Comparison of ENCODE assay signal across 9 cellular contexts in the genomic region with DNA sequence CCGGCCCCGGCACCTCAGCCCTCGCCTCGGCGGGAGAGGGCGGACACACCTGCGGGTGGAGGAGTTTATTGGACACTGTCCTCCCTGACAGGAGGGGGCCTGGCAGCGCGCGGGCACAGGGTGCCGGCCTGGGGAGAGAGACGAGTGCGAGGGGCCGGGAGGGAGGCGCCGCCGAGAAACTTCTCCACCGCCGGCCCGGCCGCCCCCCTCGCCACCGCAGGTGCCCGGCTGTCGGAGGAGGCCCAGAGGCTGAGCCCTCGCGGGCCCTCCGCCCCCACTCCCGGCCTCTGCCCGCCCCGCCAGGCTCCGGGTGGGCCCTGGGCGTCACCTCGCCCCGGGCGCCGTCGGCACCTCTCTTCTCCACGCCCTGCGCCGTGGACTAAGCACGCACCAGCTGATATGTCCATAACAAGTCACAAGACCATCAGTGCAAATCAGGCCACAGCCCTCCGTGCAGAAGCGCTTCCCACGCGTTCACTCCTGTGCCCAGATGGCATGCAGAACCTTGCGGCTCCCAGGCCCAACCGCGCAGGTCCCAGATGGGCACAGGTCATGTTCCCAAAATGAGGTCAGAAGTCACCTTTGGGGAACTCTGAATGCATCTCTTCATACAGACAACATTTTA.
DNase-seq lines count a peak whose midpoint lies in the region; ATAC-seq, FAIRE-seq and TF ChIP-seq lines count a peak whose summit lies in the region.
"Had no signal": no experiment of that assay in that cellular context is flagged by ENCODE, and none has a peak within 500 bp of the region (broad histone marks: within the 10 kb centered on the region; RNA-seq: fewer than 3 reads in every experiment).

No MANE protein-coding gene starts in this region.

- H3K27me3 Mint-ChIP-seq in CD4-positive, alpha-beta T cell: peaks cover 62% of the 10 kb centered on the region

- peak overlapping the region; percentile 58; the same call in 1 of the 2 replicates for H4K8ac ChIP-seq in H1 (ENCODE audit: extremely low read depth, insufficient read depth, low read length)
- no peak overlapping the region for H4K8ac ChIP-seq in neuronal stem cell (ENCODE audit: low read depth, low read length)

- intact Hi-C loops in CD4-positive, alpha-beta T cell (cut with DNase I, micrococcal nuclease): no loop called here

- POLR2A ChIA-PET in CD4-positive, alpha-beta T cell (lab: Charles Lee): no interaction called here
- POLR2A ChIA-PET in H1 (lab: Charles Lee; ENCODE audit: partially characterized antibody): interaction anchor here (1.1 kb wide), 1 partner anchor 169 kb away, joined by 3 read pairs; no protein-coding TSS in a partner anchor

- H3K27ac Mint-ChIP-seq in CD4-positive, alpha-beta T cell: no peak overlapping the region
- H3K27ac Mint-ChIP-seq: activated naive CD8-positive, alpha-beta T cell treated with anti-CD3 and anti-CD28 coated beads, Interleukin-2, amount 10 ng/mL, durations not matched to agents 7 days and 5 days had no signal

- FAIRE-seq in H1 (lab: Jason Lieb, UNC): no peak

- no peak for TF ChIP-seq EP300 in H1 (IDR thresholded peaks at IDR 0.05; ENCODE audit: borderline replicate concordance in 1 of 2, low read depth in 2 of 2, low read length in 2 of 2)

- H2BK12ac ChIP-seq in H1 (ENCODE audit: low read depth, low read length): no peak overlapping the region
- H2BK12ac ChIP-seq in neuronal stem cell (ENCODE audit: low read length): no peak overlapping the region

- TF ChIP-seq CTCF in CD4-positive, alpha-beta T cell (IDR thresholded peaks at IDR 0.05): no peak
- TF ChIP-seq CTCF in H1 (IDR thresholded peaks at IDR 0.05; ENCODE audit: control extremely low read depth in 1 of 3, insufficient read depth in 1 of 3, low read depth in 1 of 3, low read length in 3 of 3): no peak

- ATAC-seq in CD4-positive, alpha-beta T cell (ENCODE audit: poor library complexity): no peak
- no peak for ATAC-seq in HG03039 (IDR thresholded peaks at IDR 0.05; ENCODE audit: unreplicated experiment)

- no peak for TF ChIP-seq RAD21 in H1 (IDR thresholded peaks at IDR 0.05 in 1 of 2, conservative IDR thresholded peaks at IDR 0.05 in 1 of 2; ENCODE audit: low read depth in 2 of 2, low read length in 2 of 2)

- H3K14ac ChIP-seq in H1 (ENCODE audit: insufficient read length) (no peak overlapping the region), neuronal stem cell (ENCODE audit: low read length) (peak overlapping the region; percentile 57)

- H3K4ac ChIP-seq in H1 (replicated peaks; ENCODE audit: insufficient read length, low read depth, low read length) (no peak overlapping the region), neuronal stem cell (ENCODE audit: low read length) (peak overlapping the region; percentile 41)

- no peak overlapping the region for H2BK20ac ChIP-seq in H1 (ENCODE audit: low read length)

- H3K23ac ChIP-seq in H1 (ENCODE audit: insufficient read length): no peak overlapping the region
- H3K23ac ChIP-seq in neuronal stem cell (ENCODE audit: low read depth, low read length, poor library complexity): peak overlapping the region; percentile 87

- no peak for TF ChIP-seq POLR2A in H1 (IDR thresholded peaks at IDR 0.05; ENCODE audit: control extremely low read depth in 1 of 2, low read depth in 2 of 2, low read length in 2 of 2)

- H3K27me3 ChIP-seq in CD4-positive, alpha-beta T cell (ENCODE audit: control insufficient read depth, insufficient read depth, low read length): peaks cover 47% of the 10 kb centered on the region
- no peaks in the 10 kb centered on the region for H3K27me3 ChIP-seq in Karpas-422 (ENCODE audit: low read length)
- peaks cover 5 to 31% (median 22%) of the 10 kb centered on the region in 4 experiments for H3K27me3 ChIP-seq in H1 (replicated peaks in 1 of 4; ENCODE audit: control insufficient read depth in 3 of 4, extremely low read depth in 1 of 4, insufficient read depth in 3 of 4, low read length in 3 of 4)
- H3K27me3 ChIP-seq in neuronal stem cell (ENCODE audit: control insufficient read depth in 3 of 3, insufficient read depth in 3 of 3, low read depth in 1 of 3, low read length in 3 of 3): peaks cover 0 to 84% (median 15%) of the 10 kb centered on the region in 3 experiments

- no peak overlapping the region for H3K27ac ChIP-seq in CD4-positive, alpha-beta T cell (ENCODE audit: low read depth, low read length)
- no peak overlapping the region for H3K27ac ChIP-seq in Karpas-422 (ENCODE audit: low read length)
- no peak overlapping the region for H3K27ac ChIP-seq in H1 (ENCODE audit: low read depth, low read length)
- H3K27ac ChIP-seq in neuronal stem cell (replicated peaks; ENCODE audit: low read length): no peak overlapping the region

- no peak for DNase-seq in CD4-positive, alpha-beta T cell
- DNase-seq in Karpas-422 (no peak), H1 (ENCODE audit: low read depth in 1 of 2, low spot score in 2 of 2) (peak in 1 of 2 experiments; percentile 66), neuronal stem cell (ENCODE audit: low spot score) (no peak), germinal center (ENCODE audit: low spot score) (no peak), ACHN (no peak), SK-N-DZ (ENCODE audit: low spot score) (no peak)
- DNase-seq: activated naive CD8-positive, alpha-beta T cell treated with anti-CD3 and anti-CD28 coated beads, Interleukin-2, amount 10 ng/mL, durations not matched to agents 7 days and 5 days had no signal

- H3K36me3 ChIP-seq in Karpas-422 (ENCODE audit: insufficient read depth, low read length) (no peaks in the 10 kb centered on the region), H1 (ENCODE audit: control insufficient read depth in 2 of 4, insufficient read depth in 4 of 4, low read length in 3 of 4) (no peaks in the 10 kb centered on the region), neuronal stem cell (replicated peaks in 1 of 2; ENCODE audit: control insufficient read depth in 2 of 2, insufficient read depth in 2 of 2, low read length in 2 of 2) (no peaks in the 10 kb centered on the region)

- WGBS in H1 (ENCODE audit: extremely low coverage in 1 of 2, insufficient coverage in 1 of 2, insufficient read length in 1 of 2, insufficient replicate concordance in 2 of 2, low coverage in 1 of 2, low lambda C conversion rate in 2 of 2, missing lambda C conversion rate in 1 of 2), 2 experiments: 30% methylated on average over 14 of the region's 49 CpGs; no CpG with 5 or more reads in 1 of the 2 experiments
- WGBS in neuronal stem cell (ENCODE audit: extremely low coverage in 2 of 2, insufficient read length in 2 of 2, insufficient replicate concordance in 1 of 2), 2 donors: no CpG with 5 or more reads among the region's 49 CpGs

- H4K5ac ChIP-seq in H1 (ENCODE audit: insufficient read length, low read depth, low read length): no peak overlapping the region

- H3K4me2 ChIP-seq in Karpas-422 (ENCODE audit: low read depth, low read length, poor library complexity, severe bottlenecking) (peak overlapping the region; percentile 35), H1 (ENCODE audit: insufficient read depth in 1 of 2, low read depth in 2 of 2, low read length in 2 of 2) (peak overlapping the region; percentile 75 to 98), neuronal stem cell (ENCODE audit: insufficient read depth, low read length, poor library complexity, severe bottlenecking) (peak overlapping the region; percentile 92)

- H3K9me2 ChIP-seq in Karpas-422 (replicated peaks; ENCODE audit: insufficient read depth, low read length): no peaks in the 10 kb centered on the region

- no peaks in the 10 kb centered on the region for H3K79me2 ChIP-seq in Karpas-422 (ENCODE audit: low read length)
- H3K79me2 ChIP-seq in H1 (ENCODE audit: control insufficient read depth in 1 of 2, insufficient read depth in 2 of 2, low read length in 2 of 2): no peaks in the 10 kb centered on the region

- CTCF ChIA-PET in CD4-positive, alpha-beta T cell (lab: Charles Lee): no interaction called here
- CTCF ChIA-PET in H1 (lab: Charles Lee; ENCODE audit: partially characterized antibody): interaction anchor here (0.8 to 3.2 kb wide), 8 partner anchors 9 to 313 kb away, joined by 3 to 12 read pairs (median 3); no protein-coding TSS in a partner anchor

- H3K4me3 ChIP-seq in Karpas-422 (ENCODE audit: low read length) (peak overlapping the region; percentile 34; the same call in 1 of the 2 replicates), H1 (ENCODE audit: extremely low read depth in 1 of 4, insufficient read depth in 2 of 4, low read depth in 3 of 4, low read length in 4 of 4) (peak overlapping the region; percentile 59 to 88 (median 62)), neuronal stem cell (ENCODE audit: low read length in 2 of 2) (peak overlapping the region; percentile 57 to 82)

- no peak overlapping the region for H3K56ac ChIP-seq in H1 (replicated peaks; ENCODE audit: insufficient read length, low read depth, low read length)

- H2AK5ac ChIP-seq in H1 (ENCODE audit: low read depth, low read length) (no peak overlapping the region), neuronal stem cell (ENCODE audit: low read depth, low read length) (peak overlapping the region; percentile 43)

- peak overlapping the region; percentile 62 for H3K4me3 Mint-ChIP-seq in CD4-positive, alpha-beta T cell
- H3K4me3 Mint-ChIP-seq: activated naive CD8-positive, alpha-beta T cell treated with anti-CD3 and anti-CD28 coated beads, Interleukin-2, amount 10 ng/mL, durations not matched to agents 7 days and 5 days had no signal

- H3K9me3 ChIP-seq in CD4-positive, alpha-beta T cell (ENCODE audit: control insufficient read depth, low read length): no peaks in the 10 kb centered on the region
- H3K9me3 ChIP-seq in Karpas-422 (ENCODE audit: low read length) (no peaks in the 10 kb centered on the region), H1 (ENCODE audit: insufficient read depth in 2 of 2, low read depth in 1 of 2, low read length in 1 of 2) (no peaks in the 10 kb centered on the region), neuronal stem cell (replicated peaks in 1 of 2; ENCODE audit: control insufficient read depth in 2 of 2, insufficient read depth in 1 of 2, low read depth in 1 of 2, low read length in 2 of 2) (no peaks in the 10 kb centered on the region)

- no peaks in the 10 kb centered on the region for H3K36me3 Mint-ChIP-seq in CD4-positive, alpha-beta T cell (ENCODE audit: low read depth)
- H3K36me3 Mint-ChIP-seq: activated naive CD8-positive, alpha-beta T cell treated with anti-CD3 and anti-CD28 coated beads, Interleukin-2, amount 10 ng/mL, durations not matched to agents 7 days and 5 days had no signal

- H3K23me2 ChIP-seq in H1 (ENCODE audit: low read depth, low read length): peaks cover 7% of the 10 kb centered on the region; the same call in 1 of the 2 replicates

- H4K91ac ChIP-seq in H1 (replicated peaks; ENCODE audit: insufficient read length, low read length) (no peak overlapping the region), neuronal stem cell (ENCODE audit: low read depth, low read length, poor library complexity) (no peak overlapping the region)

- H3K9ac ChIP-seq in Karpas-422 (ENCODE audit: low read length) (no peak overlapping the region), H1 (replicated peaks in 1 of 4; ENCODE audit: extremely low read depth in 1 of 4, low read depth in 3 of 4, low read length in 3 of 4) (peak overlapping the region in 3 of 4 experiments; percentile 8 to 44 (median 24); a peak in 3 of 7 replicates), neuronal stem cell (ENCODE audit: low read depth, low read length, poor library complexity) (peak overlapping the region; percentile 84)

- H2BK5ac ChIP-seq in H1 (ENCODE audit: low read depth, low read length): no peak overlapping the region
- H2BK5ac ChIP-seq in neuronal stem cell (ENCODE audit: low read length): no peak overlapping the region

- H3K79me1 ChIP-seq in H1 (ENCODE audit: low read depth, low read length) (no peaks in the 10 kb centered on the region), neuronal stem cell (ENCODE audit: low read depth, low read length) (no peaks in the 10 kb centered on the region)

- no peak overlapping the region for H2BK15ac ChIP-seq in H1 (ENCODE audit: low read length)
- no peak overlapping the region for H2BK15ac ChIP-seq in neuronal stem cell (ENCODE audit: low read length)

- H4K20me1 ChIP-seq in Karpas-422 (ENCODE audit: insufficient read depth, low read depth, low read length) (no peaks in the 10 kb centered on the region), H1 (replicated peaks in 1 of 2; ENCODE audit: control insufficient read depth in 1 of 2, insufficient read depth in 2 of 2, low read length in 2 of 2) (peaks cover 0 to 5% of the 10 kb centered on the region in 2 experiments)

- in situ Hi-C loops in ACHN (cut with HindIII; ENCODE audit: low pct_ligation_motif_present, low pct_unique_long_range_greater_than_20kb, low sequenced_read_pairs): no loop called here

- H2AFZ ChIP-seq in Karpas-422 (ENCODE audit: low read length) (no peak overlapping the region), H1 (ENCODE audit: low read length) (peak overlapping the region; percentile 87; the same call in 1 of the 2 replicates), neuronal stem cell (ENCODE audit: low read length) (peak overlapping the region; percentile 91)

- H3K18ac ChIP-seq in H1 (ENCODE audit: extremely low read depth, low read length) (no peak overlapping the region; the same call in 1 of the 2 replicates), neuronal stem cell (ENCODE audit: low read length) (peak overlapping the region; percentile 81)

- H3K4me1 ChIP-seq in Karpas-422 (ENCODE audit: low read length): no peaks in the 10 kb centered on the region
- peaks cover 0 to 15% (median 7%) of the 10 kb centered on the region in 4 experiments; a peak in 6 of 7 replicates for H3K4me1 ChIP-seq in H1 (replicated peaks in 1 of 4; ENCODE audit: control insufficient read depth in 3 of 4, insufficient read depth in 4 of 4, low read length in 3 of 4)
- peaks cover 0 to 5% of the 10 kb centered on the region in 2 donors for H3K4me1 ChIP-seq in neuronal stem cell (ENCODE audit: control insufficient read depth in 2 of 2, insufficient read depth in 1 of 2, low read depth in 1 of 2, low read length in 2 of 2)

- H3K9me3 Mint-ChIP-seq in CD4-positive, alpha-beta T cell: no peaks in the 10 kb centered on the region
- H3K9me3 Mint-ChIP-seq: activated naive CD8-positive, alpha-beta T cell treated with anti-CD3 and anti-CD28 coated beads, Interleukin-2, amount 10 ng/mL, durations not matched to agents 7 days and 5 days had no signal

- H3K4me1 Mint-ChIP-seq in CD4-positive, alpha-beta T cell (ENCODE audit: low read depth): peaks cover 5% of the 10 kb centered on the region
- H3K4me1 Mint-ChIP-seq: activated naive CD8-positive, alpha-beta T cell treated with anti-CD3 and anti-CD28 coated beads, Interleukin-2, amount 10 ng/mL, durations not matched to agents 7 days and 5 days had no signal

- H2BK120ac ChIP-seq in H1 (replicated peaks; ENCODE audit: low read depth, low read length): no peak overlapping the region
- H2BK120ac ChIP-seq in neuronal stem cell (ENCODE audit: low read depth, low read length): no peak overlapping the region

Comparison
In these comparisons a context has a peak if more than half of its experiments do, and no peak if none do; other contexts are left out.
1. H3K4me2 ChIP-seq: peak in every context shown above with its lines; median percentile 92 in neuronal stem cell; 86 in H1; 35 in Karpas-422.